ENCODE assay signal across 11 cellular contexts in the genomic region with DNA sequence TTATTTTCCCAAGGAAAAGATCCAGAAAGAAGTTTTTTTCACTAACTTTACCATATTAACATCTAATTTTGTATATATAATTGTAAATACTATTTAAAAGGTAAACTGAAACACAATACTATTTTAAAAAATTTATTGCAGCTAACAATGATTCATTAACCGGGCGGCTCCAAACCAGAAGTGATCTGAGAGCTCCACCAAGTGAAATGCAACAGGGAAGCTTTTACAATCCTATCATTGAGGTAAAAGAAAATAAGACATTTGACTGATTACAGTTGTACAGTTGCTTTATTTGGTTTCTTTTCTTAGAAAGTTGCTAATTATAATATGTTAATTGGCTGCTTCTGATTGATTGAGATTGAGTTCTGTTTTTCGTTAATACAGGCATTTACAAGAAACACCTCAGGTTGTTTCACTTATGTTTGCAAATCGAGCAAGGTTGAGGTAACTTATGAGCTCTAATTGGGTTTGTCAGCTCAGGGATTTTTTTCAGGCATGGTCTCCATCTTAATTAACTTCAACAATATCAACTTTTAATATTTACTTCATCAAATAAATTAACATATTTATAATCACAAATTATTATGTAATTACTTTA.
DNase-seq lines count a peak whose midpoint lies in the region; ATAC-seq and TF ChIP-seq lines count a peak whose summit lies in the region.
"Had no signal": no experiment of that assay in that cellular context is flagged by ENCODE, and none has a peak within 500 bp of the region (broad histone marks: within the 10 kb centered on the region; RNA-seq: fewer than 3 reads in every experiment).

No MANE protein-coding gene starts in this region.

- H3K27me3 ChIP-seq in BJ (ENCODE audit: control insufficient read depth, insufficient read depth, low read length) (no peaks in the 10 kb centered on the region), brain microvascular endothelial cell (replicated peaks) (no peaks in the 10 kb centered on the region)

- TF ChIP-seq EP300 in Ishikawa (IDR thresholded peaks at IDR 0.05; ENCODE audit: borderline replicate concordance), result no peak

- H3K4me3 Mint-ChIP-seq in stimulated activated naive B cell treated with anti-CD40 and anti-IgM and Interleukin-4, amounts not matched to agents 10 μg/mL and 1 μg/mL and 100 μg/mL, for 72 hours, result no peak overlapping the region
- H3K4me3 Mint-ChIP-seq: activated naive CD8-positive, alpha-beta T cell treated with anti-CD3 and anti-CD28 coated beads for 36 hours; T-helper 2 cell treated with Interferon-gamma antibody and Interleukin-4, amounts not matched to agents 5 μg/mL and 100 μg/mL, for 36 hours had no signal

- CTCF ChIA-PET in BJ (lab: Yijun Ruan, JAX), result interaction anchor here (0.6 to 2.0 kb wide), 11 partner anchors 297 to 985 kb away, joined by 3 to 10 read pairs (median 4); a partner anchor contains a TSS

- no peak overlapping the region for H3K27ac Mint-ChIP-seq in stimulated activated naive B cell treated with anti-CD40 and anti-IgM and Interleukin-4, amounts not matched to agents 10 μg/mL and 1 μg/mL and 100 μg/mL, for 72 hours
- H3K27ac Mint-ChIP-seq: activated naive CD8-positive, alpha-beta T cell treated with anti-CD3 and anti-CD28 coated beads for 36 hours; T-helper 2 cell treated with Interferon-gamma antibody and Interleukin-4, amounts not matched to agents 5 μg/mL and 100 μg/mL, for 36 hours had no signal

- H3K4me3 ChIP-seq in BJ (ENCODE audit: low read depth, low read length) (no peak overlapping the region), brain microvascular endothelial cell (ENCODE audit: low read depth, low read length) (no peak overlapping the region)
- H3K4me3 ChIP-seq: skin epidermis had no signal

- peak; percentile 63 for TF ChIP-seq CTCF in BJ (IDR thresholded peaks at IDR 0.05; ENCODE audit: insufficient read depth, low read depth, low read length)
- peak; percentile 71 for TF ChIP-seq CTCF in brain microvascular endothelial cell (IDR thresholded peaks at IDR 0.05; ENCODE audit: low read depth, low read length, missing control alignments)

- no peak overlapping the region for H3K27ac ChIP-seq in brain microvascular endothelial cell
- H3K27ac ChIP-seq: skin epidermis had no signal

- H3K36me3 ChIP-seq in BJ (ENCODE audit: control insufficient read depth, insufficient read depth, low read length) (no peaks in the 10 kb centered on the region), brain microvascular endothelial cell (replicated peaks) (no peaks in the 10 kb centered on the region)

- in situ Hi-C loops in brain microvascular endothelial cell (cut with HindIII; ENCODE audit: low pct_ligation_motif_present, low sequenced_read_pairs), result no loop called here

- POLR2A ChIA-PET in BJ (lab: Charles Lee), result interaction anchor here (0.6 kb wide), 1 partner anchor 588 kb away, joined by 3 read pairs; no protein-coding TSS in a partner anchor

- H3K4me1 Mint-ChIP-seq in stimulated activated naive B cell treated with anti-CD40 and anti-IgM and Interleukin-4, amounts not matched to agents 10 μg/mL and 1 μg/mL and 100 μg/mL, for 72 hours, result no peaks in the 10 kb centered on the region
- H3K4me1 Mint-ChIP-seq: activated naive CD8-positive, alpha-beta T cell treated with anti-CD3 and anti-CD28 coated beads for 36 hours had no signal

- peak; percentile 72 for TF ChIP-seq RAD21 in Ishikawa (IDR thresholded peaks at IDR 0.05; ENCODE audit: low read depth)

- H3K27me3 Mint-ChIP-seq in stimulated activated naive B cell treated with anti-CD40 and anti-IgM and Interleukin-4, amounts not matched to agents 10 μg/mL and 1 μg/mL and 100 μg/mL, for 72 hours, result peaks cover 4 to 27% of the 10 kb centered on the region in 2 donors

- ATAC-seq in HG03135 (IDR thresholded peaks at IDR 0.05; ENCODE audit: unreplicated experiment) (no peak), HG02981 (IDR thresholded peaks at IDR 0.05; ENCODE audit: unreplicated experiment) (no peak)
- no peak for ATAC-seq in stimulated activated naive B cell treated with anti-CD40 and anti-IgM and Interleukin-4, amounts not matched to agents 10 μg/mL and 1 μg/mL and 100 μg/mL, for 72 hours (replicated peaks)

- no peak for DNase-seq in BJ (ENCODE audit: low read depth)
- DNase-seq in brain microvascular endothelial cell, result peak; percentile 24
- DNase-seq in left kidney (ENCODE audit: low read depth, low spot score), result peak; percentile 25
- no peak for DNase-seq in stimulated activated naive B cell treated with anti-CD40 and anti-IgM and Interleukin-4, amounts not matched to agents 10 μg/mL and 1 μg/mL and 100 μg/mL, for 72 hours
- DNase-seq in occipital lobe (lab: John Stamatoyannopoulos, UW), result no peak
- DNase-seq: activated naive CD8-positive, alpha-beta T cell treated with anti-CD3 and anti-CD28 coated beads for 36 hours had no signal

- no peaks in the 10 kb centered on the region for H3K9me3 Mint-ChIP-seq in stimulated activated naive B cell treated with anti-CD40 and anti-IgM and Interleukin-4, amounts not matched to agents 10 μg/mL and 1 μg/mL and 100 μg/mL, for 72 hours
- H3K9me3 Mint-ChIP-seq: activated naive CD8-positive, alpha-beta T cell treated with anti-CD3 and anti-CD28 coated beads for 36 hours; T-helper 2 cell treated with Interferon-gamma antibody and Interleukin-4, amounts not matched to agents 5 μg/mL and 100 μg/mL, for 36 hours had no signal

- H3K36me3 Mint-ChIP-seq in stimulated activated naive B cell treated with anti-CD40 and anti-IgM and Interleukin-4, amounts not matched to agents 10 μg/mL and 1 μg/mL and 100 μg/mL, for 72 hours, result no peaks in the 10 kb centered on the region
- H3K36me3 Mint-ChIP-seq: activated naive CD8-positive, alpha-beta T cell treated with anti-CD3 and anti-CD28 coated beads for 36 hours had no signal

TF ChIP-seq in Ishikawa, 13 proteins besides CTCF, POLR2A, EP300 and RAD21:
- TF ChIP-seq TEAD4 (IDR thresholded peaks at IDR 0.05) (no peak), EGR1 (IDR thresholded peaks at IDR 0.05) (no peak), ZBTB7A (IDR thresholded peaks at IDR 0.05; ENCODE audit: low read depth) (no peak), CREB1 (IDR thresholded peaks at IDR 0.05; ENCODE audit: low read depth) (no peak), CEBPB (IDR thresholded peaks at IDR 0.05) (no peak)
- TF ChIP-seq, protein P1, sequence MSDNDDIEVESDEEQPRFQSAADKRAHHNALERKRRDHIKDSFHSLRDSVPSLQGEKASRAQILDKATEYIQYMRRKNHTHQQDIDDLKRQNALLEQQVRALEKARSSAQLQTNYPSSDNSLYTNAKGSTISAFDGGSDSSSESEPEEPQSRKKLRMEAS (IDR thresholded peaks at IDR 0.05), result no peak
- TF ChIP-seq, protein P2, sequence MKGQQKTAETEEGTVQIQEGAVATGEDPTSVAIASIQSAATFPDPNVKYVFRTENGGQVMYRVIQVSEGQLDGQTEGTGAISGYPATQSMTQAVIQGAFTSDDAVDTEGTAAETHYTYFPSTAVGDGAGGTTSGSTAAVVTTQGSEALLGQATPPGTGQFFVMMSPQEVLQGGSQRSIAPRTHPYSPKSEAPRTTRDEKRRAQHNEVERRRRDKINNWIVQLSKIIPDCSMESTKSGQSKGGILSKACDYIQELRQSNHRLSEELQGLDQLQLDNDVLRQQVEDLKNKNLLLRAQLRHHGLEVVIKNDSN (IDR thresholded peaks at IDR 0.05), result no peak

Comparison
In these comparisons a context has a peak if more than half of its experiments do, and no peak if none do; other contexts are left out.
1. DNase-seq: peak in brain microvascular endothelial cell (single experiment) and left kidney (single experiment); none in BJ (single experiment), stimulated activated naive B cell treated with anti-CD40 and anti-IgM and Interleukin-4, amounts not matched to agents 10 μg/mL and 1 μg/mL and 100 μg/mL, for 72 hours (single experiment) and occipital lobe (single experiment).